Comparison of ENCODE assay signal across 1 cellular context in the genomic region with DNA sequence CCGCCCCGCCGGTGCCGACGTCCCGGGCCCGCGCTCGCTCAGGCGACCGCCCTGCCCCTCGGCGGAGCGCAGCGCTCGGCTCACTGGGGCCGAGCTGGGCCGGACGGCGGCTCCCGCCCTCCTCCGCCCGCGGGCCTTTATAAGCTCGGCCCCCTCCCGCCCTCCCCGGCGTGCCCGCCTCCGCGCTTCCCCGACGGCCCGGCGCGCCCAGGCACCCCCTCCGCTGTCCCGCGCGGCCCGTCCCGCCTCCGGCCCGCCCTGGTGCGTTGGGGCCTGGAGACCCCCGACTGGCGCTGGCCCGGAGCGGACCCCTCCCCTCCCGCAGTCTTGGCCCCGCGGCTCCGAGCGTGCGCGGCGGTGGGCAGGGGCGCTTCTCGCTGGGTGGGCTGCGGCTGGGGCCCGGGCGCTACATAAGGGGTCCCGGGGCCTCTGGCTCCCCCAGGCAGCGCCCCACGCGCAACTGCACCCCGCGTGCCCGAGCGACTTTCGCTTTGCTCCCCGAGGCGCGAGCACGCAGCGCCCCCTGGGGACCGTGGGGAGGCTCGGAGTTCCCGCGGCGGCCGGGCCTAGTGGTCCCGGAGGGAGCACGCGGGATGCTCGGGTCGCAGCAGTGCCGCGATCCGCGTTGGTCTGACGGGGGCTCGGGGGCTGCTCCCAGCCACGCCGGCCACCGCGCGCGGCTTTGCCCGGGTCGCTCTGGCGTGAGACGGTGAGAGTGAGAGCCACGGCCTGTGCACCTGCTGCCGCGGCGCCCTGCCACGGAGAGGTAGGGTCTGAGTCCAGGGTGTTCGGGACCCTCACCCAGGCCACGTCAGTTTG.
TF ChIP-seq lines count a peak whose summit lies in the region.

A gene with protein sequence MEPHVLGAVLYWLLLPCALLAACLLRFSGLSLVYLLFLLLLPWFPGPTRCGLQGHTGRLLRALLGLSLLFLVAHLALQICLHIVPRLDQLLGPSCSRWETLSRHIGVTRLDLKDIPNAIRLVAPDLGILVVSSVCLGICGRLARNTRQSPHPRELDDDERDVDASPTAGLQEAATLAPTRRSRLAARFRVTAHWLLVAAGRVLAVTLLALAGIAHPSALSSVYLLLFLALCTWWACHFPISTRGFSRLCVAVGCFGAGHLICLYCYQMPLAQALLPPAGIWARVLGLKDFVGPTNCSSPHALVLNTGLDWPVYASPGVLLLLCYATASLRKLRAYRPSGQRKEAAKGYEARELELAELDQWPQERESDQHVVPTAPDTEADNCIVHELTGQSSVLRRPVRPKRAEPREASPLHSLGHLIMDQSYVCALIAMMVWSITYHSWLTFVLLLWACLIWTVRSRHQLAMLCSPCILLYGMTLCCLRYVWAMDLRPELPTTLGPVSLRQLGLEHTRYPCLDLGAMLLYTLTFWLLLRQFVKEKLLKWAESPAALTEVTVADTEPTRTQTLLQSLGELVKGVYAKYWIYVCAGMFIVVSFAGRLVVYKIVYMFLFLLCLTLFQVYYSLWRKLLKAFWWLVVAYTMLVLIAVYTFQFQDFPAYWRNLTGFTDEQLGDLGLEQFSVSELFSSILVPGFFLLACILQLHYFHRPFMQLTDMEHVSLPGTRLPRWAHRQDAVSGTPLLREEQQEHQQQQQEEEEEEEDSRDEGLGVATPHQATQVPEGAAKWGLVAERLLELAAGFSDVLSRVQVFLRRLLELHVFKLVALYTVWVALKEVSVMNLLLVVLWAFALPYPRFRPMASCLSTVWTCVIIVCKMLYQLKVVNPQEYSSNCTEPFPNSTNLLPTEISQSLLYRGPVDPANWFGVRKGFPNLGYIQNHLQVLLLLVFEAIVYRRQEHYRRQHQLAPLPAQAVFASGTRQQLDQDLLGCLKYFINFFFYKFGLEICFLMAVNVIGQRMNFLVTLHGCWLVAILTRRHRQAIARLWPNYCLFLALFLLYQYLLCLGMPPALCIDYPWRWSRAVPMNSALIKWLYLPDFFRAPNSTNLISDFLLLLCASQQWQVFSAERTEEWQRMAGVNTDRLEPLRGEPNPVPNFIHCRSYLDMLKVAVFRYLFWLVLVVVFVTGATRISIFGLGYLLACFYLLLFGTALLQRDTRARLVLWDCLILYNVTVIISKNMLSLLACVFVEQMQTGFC (N-terminal part only) (minus strand): TSS at position 115 of the 819 bp plus-strand sequence. CDS start 256 bp downstream, outside the sequence.

TF ChIP-seq in K562, 482 proteins besides CTCF, POLR2A, EP300 and RAD21 (continued from another document and continues in another):
- TF ChIP-seq, protein P1, sequence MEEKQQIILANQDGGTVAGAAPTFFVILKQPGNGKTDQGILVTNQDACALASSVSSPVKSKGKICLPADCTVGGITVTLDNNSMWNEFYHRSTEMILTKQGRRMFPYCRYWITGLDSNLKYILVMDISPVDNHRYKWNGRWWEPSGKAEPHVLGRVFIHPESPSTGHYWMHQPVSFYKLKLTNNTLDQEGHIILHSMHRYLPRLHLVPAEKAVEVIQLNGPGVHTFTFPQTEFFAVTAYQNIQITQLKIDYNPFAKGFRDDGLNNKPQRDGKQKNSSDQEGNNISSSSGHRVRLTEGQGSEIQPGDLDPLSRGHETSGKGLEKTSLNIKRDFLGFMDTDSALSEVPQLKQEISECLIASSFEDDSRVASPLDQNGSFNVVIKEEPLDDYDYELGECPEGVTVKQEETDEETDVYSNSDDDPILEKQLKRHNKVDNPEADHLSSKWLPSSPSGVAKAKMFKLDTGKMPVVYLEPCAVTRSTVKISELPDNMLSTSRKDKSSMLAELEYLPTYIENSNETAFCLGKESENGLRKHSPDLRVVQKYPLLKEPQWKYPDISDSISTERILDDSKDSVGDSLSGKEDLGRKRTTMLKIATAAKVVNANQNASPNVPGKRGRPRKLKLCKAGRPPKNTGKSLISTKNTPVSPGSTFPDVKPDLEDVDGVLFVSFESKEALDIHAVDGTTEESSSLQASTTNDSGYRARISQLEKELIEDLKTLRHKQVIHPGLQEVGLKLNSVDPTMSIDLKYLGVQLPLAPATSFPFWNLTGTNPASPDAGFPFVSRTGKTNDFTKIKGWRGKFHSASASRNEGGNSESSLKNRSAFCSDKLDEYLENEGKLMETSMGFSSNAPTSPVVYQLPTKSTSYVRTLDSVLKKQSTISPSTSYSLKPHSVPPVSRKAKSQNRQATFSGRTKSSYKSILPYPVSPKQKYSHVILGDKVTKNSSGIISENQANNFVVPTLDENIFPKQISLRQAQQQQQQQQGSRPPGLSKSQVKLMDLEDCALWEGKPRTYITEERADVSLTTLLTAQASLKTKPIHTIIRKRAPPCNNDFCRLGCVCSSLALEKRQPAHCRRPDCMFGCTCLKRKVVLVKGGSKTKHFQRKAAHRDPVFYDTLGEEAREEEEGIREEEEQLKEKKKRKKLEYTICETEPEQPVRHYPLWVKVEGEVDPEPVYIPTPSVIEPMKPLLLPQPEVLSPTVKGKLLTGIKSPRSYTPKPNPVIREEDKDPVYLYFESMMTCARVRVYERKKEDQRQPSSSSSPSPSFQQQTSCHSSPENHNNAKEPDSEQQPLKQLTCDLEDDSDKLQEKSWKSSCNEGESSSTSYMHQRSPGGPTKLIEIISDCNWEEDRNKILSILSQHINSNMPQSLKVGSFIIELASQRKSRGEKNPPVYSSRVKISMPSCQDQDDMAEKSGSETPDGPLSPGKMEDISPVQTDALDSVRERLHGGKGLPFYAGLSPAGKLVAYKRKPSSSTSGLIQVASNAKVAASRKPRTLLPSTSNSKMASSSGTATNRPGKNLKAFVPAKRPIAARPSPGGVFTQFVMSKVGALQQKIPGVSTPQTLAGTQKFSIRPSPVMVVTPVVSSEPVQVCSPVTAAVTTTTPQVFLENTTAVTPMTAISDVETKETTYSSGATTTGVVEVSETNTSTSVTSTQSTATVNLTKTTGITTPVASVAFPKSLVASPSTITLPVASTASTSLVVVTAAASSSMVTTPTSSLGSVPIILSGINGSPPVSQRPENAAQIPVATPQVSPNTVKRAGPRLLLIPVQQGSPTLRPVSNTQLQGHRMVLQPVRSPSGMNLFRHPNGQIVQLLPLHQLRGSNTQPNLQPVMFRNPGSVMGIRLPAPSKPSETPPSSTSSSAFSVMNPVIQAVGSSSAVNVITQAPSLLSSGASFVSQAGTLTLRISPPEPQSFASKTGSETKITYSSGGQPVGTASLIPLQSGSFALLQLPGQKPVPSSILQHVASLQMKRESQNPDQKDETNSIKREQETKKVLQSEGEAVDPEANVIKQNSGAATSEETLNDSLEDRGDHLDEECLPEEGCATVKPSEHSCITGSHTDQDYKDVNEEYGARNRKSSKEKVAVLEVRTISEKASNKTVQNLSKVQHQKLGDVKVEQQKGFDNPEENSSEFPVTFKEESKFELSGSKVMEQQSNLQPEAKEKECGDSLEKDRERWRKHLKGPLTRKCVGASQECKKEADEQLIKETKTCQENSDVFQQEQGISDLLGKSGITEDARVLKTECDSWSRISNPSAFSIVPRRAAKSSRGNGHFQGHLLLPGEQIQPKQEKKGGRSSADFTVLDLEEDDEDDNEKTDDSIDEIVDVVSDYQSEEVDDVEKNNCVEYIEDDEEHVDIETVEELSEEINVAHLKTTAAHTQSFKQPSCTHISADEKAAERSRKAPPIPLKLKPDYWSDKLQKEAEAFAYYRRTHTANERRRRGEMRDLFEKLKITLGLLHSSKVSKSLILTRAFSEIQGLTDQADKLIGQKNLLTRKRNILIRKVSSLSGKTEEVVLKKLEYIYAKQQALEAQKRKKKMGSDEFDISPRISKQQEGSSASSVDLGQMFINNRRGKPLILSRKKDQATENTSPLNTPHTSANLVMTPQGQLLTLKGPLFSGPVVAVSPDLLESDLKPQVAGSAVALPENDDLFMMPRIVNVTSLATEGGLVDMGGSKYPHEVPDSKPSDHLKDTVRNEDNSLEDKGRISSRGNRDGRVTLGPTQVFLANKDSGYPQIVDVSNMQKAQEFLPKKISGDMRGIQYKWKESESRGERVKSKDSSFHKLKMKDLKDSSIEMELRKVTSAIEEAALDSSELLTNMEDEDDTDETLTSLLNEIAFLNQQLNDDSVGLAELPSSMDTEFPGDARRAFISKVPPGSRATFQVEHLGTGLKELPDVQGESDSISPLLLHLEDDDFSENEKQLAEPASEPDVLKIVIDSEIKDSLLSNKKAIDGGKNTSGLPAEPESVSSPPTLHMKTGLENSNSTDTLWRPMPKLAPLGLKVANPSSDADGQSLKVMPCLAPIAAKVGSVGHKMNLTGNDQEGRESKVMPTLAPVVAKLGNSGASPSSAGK (IDR thresholded peaks at IDR 0.05): peak; percentile 85
- TF ChIP-seq RBM14 (IDR thresholded peaks at IDR 0.05; ENCODE audit: borderline replicate concordance, insufficient read depth, low read depth, low read length): no peak
- no peak for TF ChIP-seq NCOA4 (IDR thresholded peaks at IDR 0.05; ENCODE audit: partially characterized antibody)
- no peak; the same call in 1 of the 2 replicates for TF ChIP-seq MYNN (IDR thresholded peaks at IDR 0.05)
- no peak for TF ChIP-seq MYNN (CRISPR knock-in tag; IDR thresholded peaks at IDR 0.05)
- TF ChIP-seq ZNF121 (CRISPR knock-in tag; conservative IDR thresholded peaks at IDR 0.05): peak; percentile 65
- TF ChIP-seq CEBPB (tag; IDR thresholded peaks at IDR 0.05): no peak
- no peak for TF ChIP-seq ZNF347 (CRISPR knock-in tag; IDR thresholded peaks at IDR 0.05; ENCODE audit: low read depth)
- peak; percentile 30 to 44; a peak in 1 of 4 replicates for TF ChIP-seq RCOR1 (IDR thresholded peaks at IDR 0.05; ENCODE audit: borderline replicate concordance in 1 of 2, low read depth in 2 of 2, low read length in 2 of 2)
- TF ChIP-seq NCOA2 (IDR thresholded peaks at IDR 0.05; ENCODE audit: partially characterized antibody in 2 of 2): no peak
- TF ChIP-seq SNIP1 (IDR thresholded peaks at IDR 0.05; ENCODE audit: low read depth): no peak
- TF ChIP-seq CXXC5 (CRISPR knock-in tag; IDR thresholded peaks at IDR 0.05): peak; percentile 62
- TF ChIP-seq TEAD1 (CRISPR knock-in tag; IDR thresholded peaks at IDR 0.05): peak in 1 of 2 experiments; percentile 87; a peak in 1 of 4 replicates
- TF ChIP-seq, protein P2, sequence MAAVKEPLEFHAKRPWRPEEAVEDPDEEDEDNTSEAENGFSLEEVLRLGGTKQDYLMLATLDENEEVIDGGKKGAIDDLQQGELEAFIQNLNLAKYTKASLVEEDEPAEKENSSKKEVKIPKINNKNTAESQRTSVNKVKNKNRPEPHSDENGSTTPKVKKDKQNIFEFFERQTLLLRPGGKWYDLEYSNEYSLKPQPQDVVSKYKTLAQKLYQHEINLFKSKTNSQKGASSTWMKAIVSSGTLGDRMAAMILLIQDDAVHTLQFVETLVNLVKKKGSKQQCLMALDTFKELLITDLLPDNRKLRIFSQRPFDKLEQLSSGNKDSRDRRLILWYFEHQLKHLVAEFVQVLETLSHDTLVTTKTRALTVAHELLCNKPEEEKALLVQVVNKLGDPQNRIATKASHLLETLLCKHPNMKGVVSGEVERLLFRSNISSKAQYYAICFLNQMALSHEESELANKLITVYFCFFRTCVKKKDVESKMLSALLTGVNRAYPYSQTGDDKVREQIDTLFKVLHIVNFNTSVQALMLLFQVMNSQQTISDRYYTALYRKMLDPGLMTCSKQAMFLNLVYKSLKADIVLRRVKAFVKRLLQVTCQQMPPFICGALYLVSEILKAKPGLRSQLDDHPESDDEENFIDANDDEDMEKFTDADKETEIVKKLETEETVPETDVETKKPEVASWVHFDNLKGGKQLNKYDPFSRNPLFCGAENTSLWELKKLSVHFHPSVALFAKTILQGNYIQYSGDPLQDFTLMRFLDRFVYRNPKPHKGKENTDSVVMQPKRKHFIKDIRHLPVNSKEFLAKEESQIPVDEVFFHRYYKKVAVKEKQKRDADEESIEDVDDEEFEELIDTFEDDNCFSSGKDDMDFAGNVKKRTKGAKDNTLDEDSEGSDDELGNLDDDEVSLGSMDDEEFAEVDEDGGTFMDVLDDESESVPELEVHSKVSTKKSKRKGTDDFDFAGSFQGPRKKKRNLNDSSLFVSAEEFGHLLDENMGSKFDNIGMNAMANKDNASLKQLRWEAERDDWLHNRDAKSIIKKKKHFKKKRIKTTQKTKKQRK (IDR thresholded peaks at IDR 0.05; ENCODE audit: borderline replicate concordance, low read depth, low read length): no peak
- no peak for TF ChIP-seq ARID1B (IDR thresholded peaks at IDR 0.05)
- TF ChIP-seq ZC3H4 (CRISPR knock-in tag; IDR thresholded peaks at IDR 0.05; ENCODE audit: borderline replicate concordance): no peak
- TF ChIP-seq, protein P3, sequence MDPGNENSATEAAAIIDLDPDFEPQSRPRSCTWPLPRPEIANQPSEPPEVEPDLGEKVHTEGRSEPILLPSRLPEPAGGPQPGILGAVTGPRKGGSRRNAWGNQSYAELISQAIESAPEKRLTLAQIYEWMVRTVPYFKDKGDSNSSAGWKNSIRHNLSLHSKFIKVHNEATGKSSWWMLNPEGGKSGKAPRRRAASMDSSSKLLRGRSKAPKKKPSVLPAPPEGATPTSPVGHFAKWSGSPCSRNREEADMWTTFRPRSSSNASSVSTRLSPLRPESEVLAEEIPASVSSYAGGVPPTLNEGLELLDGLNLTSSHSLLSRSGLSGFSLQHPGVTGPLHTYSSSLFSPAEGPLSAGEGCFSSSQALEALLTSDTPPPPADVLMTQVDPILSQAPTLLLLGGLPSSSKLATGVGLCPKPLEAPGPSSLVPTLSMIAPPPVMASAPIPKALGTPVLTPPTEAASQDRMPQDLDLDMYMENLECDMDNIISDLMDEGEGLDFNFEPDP (CRISPR knock-in tag; IDR thresholded peaks at IDR 0.05): no peak
- TF ChIP-seq, protein P4, sequence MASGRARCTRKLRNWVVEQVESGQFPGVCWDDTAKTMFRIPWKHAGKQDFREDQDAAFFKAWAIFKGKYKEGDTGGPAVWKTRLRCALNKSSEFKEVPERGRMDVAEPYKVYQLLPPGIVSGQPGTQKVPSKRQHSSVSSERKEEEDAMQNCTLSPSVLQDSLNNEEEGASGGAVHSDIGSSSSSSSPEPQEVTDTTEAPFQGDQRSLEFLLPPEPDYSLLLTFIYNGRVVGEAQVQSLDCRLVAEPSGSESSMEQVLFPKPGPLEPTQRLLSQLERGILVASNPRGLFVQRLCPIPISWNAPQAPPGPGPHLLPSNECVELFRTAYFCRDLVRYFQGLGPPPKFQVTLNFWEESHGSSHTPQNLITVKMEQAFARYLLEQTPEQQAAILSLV (tag; IDR thresholded peaks at IDR 0.05): no peak
- TF ChIP-seq, protein P5, sequence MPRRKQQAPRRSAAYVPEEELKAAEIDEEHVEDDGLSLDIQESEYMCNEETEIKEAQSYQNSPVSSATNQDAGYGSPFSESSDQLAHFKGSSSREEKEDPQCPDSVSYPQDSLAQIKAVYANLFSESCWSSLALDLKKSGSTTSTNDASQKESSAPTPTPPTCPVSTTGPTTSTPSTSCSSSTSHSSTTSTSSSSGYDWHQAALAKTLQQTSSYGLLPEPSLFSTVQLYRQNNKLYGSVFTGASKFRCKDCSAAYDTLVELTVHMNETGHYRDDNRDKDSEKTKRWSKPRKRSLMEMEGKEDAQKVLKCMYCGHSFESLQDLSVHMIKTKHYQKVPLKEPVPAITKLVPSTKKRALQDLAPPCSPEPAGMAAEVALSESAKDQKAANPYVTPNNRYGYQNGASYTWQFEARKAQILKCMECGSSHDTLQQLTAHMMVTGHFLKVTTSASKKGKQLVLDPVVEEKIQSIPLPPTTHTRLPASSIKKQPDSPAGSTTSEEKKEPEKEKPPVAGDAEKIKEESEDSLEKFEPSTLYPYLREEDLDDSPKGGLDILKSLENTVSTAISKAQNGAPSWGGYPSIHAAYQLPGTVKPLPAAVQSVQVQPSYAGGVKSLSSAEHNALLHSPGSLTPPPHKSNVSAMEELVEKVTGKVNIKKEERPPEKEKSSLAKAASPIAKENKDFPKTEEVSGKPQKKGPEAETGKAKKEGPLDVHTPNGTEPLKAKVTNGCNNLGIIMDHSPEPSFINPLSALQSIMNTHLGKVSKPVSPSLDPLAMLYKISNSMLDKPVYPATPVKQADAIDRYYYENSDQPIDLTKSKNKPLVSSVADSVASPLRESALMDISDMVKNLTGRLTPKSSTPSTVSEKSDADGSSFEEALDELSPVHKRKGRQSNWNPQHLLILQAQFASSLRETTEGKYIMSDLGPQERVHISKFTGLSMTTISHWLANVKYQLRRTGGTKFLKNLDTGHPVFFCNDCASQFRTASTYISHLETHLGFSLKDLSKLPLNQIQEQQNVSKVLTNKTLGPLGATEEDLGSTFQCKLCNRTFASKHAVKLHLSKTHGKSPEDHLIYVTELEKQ (CRISPR knock-in tag; IDR thresholded peaks at IDR 0.05): no peak
- TF ChIP-seq SMARCC2 (IDR thresholded peaks at IDR 0.05; ENCODE audit: low read depth): peak; percentile 23; the same call in 1 of the 2 replicates
- TF ChIP-seq EP400 (IDR thresholded peaks at IDR 0.05): peak; percentile 86; the same call in 1 of the 2 replicates
- TF ChIP-seq SRSF9 (IDR thresholded peaks at IDR 0.05; ENCODE audit: borderline replicate concordance, low read depth, low read length): no peak
